1 cellular context compared by ENCODE assay signal in genomic region chr5:177497297-177498012, GRCh38.
TF ChIP-seq lines count a peak whose summit lies in the region.

A gene with protein sequence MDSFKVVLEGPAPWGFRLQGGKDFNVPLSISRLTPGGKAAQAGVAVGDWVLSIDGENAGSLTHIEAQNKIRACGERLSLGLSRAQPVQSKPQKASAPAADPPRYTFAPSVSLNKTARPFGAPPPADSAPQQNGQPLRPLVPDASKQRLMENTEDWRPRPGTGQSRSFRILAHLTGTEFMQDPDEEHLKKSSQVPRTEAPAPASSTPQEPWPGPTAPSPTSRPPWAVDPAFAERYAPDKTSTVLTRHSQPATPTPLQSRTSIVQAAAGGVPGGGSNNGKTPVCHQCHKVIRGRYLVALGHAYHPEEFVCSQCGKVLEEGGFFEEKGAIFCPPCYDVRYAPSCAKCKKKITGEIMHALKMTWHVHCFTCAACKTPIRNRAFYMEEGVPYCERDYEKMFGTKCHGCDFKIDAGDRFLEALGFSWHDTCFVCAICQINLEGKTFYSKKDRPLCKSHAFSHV (minus strand): TSS chr5:177497604. CDS start chr5:177496512, 1,092 bp downstream.

TF ChIP-seq in K562, 482 proteins besides CTCF, POLR2A, EP300 and RAD21 (continued from another document and continues in another):
- TF ChIP-seq, protein P1, sequence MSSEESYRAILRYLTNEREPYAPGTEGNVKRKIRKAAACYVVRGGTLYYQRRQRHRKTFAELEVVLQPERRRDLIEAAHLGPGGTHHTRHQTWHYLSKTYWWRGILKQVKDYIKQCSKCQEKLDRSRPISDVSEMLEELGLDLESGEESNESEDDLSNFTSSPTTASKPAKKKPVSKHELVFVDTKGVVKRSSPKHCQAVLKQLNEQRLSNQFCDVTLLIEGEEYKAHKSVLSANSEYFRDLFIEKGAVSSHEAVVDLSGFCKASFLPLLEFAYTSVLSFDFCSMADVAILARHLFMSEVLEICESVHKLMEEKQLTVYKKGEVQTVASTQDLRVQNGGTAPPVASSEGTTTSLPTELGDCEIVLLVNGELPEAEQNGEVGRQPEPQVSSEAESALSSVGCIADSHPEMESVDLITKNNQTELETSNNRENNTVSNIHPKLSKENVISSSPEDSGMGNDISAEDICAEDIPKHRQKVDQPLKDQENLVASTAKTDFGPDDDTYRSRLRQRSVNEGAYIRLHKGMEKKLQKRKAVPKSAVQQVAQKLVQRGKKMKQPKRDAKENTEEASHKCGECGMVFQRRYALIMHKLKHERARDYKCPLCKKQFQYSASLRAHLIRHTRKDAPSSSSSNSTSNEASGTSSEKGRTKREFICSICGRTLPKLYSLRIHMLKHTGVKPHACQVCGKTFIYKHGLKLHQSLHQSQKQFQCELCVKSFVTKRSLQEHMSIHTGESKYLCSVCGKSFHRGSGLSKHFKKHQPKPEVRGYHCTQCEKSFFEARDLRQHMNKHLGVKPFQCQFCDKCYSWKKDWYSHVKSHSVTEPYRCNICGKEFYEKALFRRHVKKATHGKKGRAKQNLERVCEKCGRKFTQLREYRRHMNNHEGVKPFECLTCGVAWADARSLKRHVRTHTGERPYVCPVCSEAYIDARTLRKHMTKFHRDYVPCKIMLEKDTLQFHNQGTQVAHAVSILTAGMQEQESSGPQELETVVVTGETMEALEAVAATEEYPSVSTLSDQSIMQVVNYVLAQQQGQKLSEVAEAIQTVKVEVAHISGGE (CRISPR knock-in tag; IDR thresholded peaks at IDR 0.05) = peak in 1 of 3 experiments; percentile 53; a peak in 1 of 6 replicates
- no peak for TF ChIP-seq HEY1 (CRISPR knock-in tag; IDR thresholded peaks at IDR 0.05; ENCODE audit: borderline replicate concordance)
- TF ChIP-seq ZNF146 (CRISPR knock-in tag; IDR thresholded peaks at IDR 0.05; ENCODE audit: unreplicated experiment) = no peak
- TF ChIP-seq DPF2 (IDR thresholded peaks at IDR 0.05) = no peak; the same call in 1 of the 2 replicates
- peak; percentile 53 for TF ChIP-seq RBM39 (optimal IDR thresholded peaks at IDR 0.05; ENCODE audit: low read depth, low read length)
- TF ChIP-seq ZBTB43 (CRISPR knock-in tag; IDR thresholded peaks at IDR 0.05) = no peak
- TF ChIP-seq KDM1A (IDR thresholded peaks at IDR 0.05) = peak; percentile 95 to 99
- TF ChIP-seq, protein P2, sequence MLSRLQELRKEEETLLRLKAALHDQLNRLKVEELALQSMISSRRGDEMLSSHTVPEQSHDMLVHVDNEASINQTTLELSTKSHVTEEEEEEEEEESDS (CRISPR knock-in tag; IDR thresholded peaks at IDR 0.05) = no peak
- TF ChIP-seq NFATC3 (IDR thresholded peaks at IDR 0.05) = no peak
- TF ChIP-seq ZNF23 (CRISPR knock-in tag; IDR thresholded peaks at IDR 0.05) = no peak
- TF ChIP-seq ZNF253 (CRISPR knock-in tag; conservative IDR thresholded peaks at IDR 0.05) = no peak
- TF ChIP-seq SAFB (IDR thresholded peaks at IDR 0.05; ENCODE audit: borderline replicate concordance, low read depth, low read length) = no peak
- TF ChIP-seq, protein P3, sequence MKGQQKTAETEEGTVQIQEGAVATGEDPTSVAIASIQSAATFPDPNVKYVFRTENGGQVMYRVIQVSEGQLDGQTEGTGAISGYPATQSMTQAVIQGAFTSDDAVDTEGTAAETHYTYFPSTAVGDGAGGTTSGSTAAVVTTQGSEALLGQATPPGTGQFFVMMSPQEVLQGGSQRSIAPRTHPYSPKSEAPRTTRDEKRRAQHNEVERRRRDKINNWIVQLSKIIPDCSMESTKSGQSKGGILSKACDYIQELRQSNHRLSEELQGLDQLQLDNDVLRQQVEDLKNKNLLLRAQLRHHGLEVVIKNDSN (CRISPR knock-in tag; IDR thresholded peaks at IDR 0.05) = no peak
- TF ChIP-seq EGR1 (conservative IDR thresholded peaks at IDR 0.05) = peak; percentile 96
- no peak for TF ChIP-seq KAT8 (IDR thresholded peaks at IDR 0.05; ENCODE audit: low read depth)
- no peak for TF ChIP-seq EZH2 (IDR thresholded peaks at IDR 0.05; ENCODE audit: borderline replicate concordance, low read depth, low read length)
- no peak for TF ChIP-seq C11orf30 (IDR thresholded peaks at IDR 0.05; ENCODE audit: low read depth)
- TF ChIP-seq ZNF24 (IDR thresholded peaks at IDR 0.05) = peak; percentile 38; the same call in 1 of the 2 replicates
- no peak for TF ChIP-seq ZNF583 (CRISPR knock-in tag; IDR thresholded peaks at IDR 0.05)
- peak; percentile 74 for TF ChIP-seq SMAD1 (IDR thresholded peaks at IDR 0.05; ENCODE audit: low read depth, low read length, partially characterized antibody)
- TF ChIP-seq VEZF1 (CRISPR knock-in tag; IDR thresholded peaks at IDR 0.05) = peak; percentile 75
- TF ChIP-seq, protein P4, sequence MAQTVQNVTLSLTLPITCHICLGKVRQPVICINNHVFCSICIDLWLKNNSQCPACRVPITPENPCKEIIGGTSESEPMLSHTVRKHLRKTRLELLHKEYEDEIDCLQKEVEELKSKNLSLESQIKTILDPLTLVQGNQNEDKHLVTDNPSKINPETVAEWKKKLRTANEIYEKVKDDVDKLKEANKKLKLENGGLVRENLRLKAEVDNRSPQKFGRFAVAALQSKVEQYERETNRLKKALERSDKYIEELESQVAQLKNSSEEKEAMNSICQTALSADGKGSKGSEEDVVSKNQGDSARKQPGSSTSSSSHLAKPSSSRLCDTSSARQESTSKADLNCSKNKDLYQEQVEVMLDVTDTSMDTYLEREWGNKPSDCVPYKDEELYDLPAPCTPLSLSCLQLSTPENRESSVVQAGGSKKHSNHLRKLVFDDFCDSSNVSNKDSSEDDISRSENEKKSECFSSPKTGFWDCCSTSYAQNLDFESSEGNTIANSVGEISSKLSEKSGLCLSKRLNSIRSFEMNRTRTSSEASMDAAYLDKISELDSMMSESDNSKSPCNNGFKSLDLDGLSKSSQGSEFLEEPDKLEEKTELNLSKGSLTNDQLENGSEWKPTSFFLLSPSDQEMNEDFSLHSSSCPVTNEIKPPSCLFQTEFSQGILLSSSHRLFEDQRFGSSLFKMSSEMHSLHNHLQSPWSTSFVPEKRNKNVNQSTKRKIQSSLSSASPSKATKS (CRISPR knock-in tag; IDR thresholded peaks at IDR 0.05) = no peak
- TF ChIP-seq ZMIZ1 (IDR thresholded peaks at IDR 0.05; ENCODE audit: low read depth in 2 of 2, low read length in 2 of 2) = no peak
- no peak for TF ChIP-seq NR2F6 (CRISPR knock-in tag; IDR thresholded peaks at IDR 0.05)
- no peak for TF ChIP-seq ZNF384 (IDR thresholded peaks at IDR 0.05; ENCODE audit: low read depth, low read length)
- peak; percentile 64; the same call in 1 of the 2 replicates for TF ChIP-seq PHF8 (IDR thresholded peaks at IDR 0.05; ENCODE audit: borderline replicate concordance, low read length)
- TF ChIP-seq ZZZ3 (IDR thresholded peaks at IDR 0.05) = no peak
- no peak for TF ChIP-seq SMARCE1 (IDR thresholded peaks at IDR 0.05)
- TF ChIP-seq ARID2 (IDR thresholded peaks at IDR 0.05) = no peak
- TF ChIP-seq MIER1 (IDR thresholded peaks at IDR 0.05; ENCODE audit: low read depth) = no peak
- peak; percentile 70 for TF ChIP-seq TFAP4 (CRISPR knock-in tag; IDR thresholded peaks at IDR 0.05; ENCODE audit: borderline replicate concordance)
- TF ChIP-seq, protein P5, sequence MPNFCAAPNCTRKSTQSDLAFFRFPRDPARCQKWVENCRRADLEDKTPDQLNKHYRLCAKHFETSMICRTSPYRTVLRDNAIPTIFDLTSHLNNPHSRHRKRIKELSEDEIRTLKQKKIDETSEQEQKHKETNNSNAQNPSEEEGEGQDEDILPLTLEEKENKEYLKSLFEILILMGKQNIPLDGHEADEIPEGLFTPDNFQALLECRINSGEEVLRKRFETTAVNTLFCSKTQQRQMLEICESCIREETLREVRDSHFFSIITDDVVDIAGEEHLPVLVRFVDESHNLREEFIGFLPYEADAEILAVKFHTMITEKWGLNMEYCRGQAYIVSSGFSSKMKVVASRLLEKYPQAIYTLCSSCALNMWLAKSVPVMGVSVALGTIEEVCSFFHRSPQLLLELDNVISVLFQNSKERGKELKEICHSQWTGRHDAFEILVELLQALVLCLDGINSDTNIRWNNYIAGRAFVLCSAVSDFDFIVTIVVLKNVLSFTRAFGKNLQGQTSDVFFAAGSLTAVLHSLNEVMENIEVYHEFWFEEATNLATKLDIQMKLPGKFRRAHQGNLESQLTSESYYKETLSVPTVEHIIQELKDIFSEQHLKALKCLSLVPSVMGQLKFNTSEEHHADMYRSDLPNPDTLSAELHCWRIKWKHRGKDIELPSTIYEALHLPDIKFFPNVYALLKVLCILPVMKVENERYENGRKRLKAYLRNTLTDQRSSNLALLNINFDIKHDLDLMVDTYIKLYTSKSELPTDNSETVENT (CRISPR knock-in tag; IDR thresholded peaks at IDR 0.05) = peak; percentile 28
- TF ChIP-seq BRD9 (IDR thresholded peaks at IDR 0.05; ENCODE audit: low read depth, partially characterized antibody) = no peak
- peak; percentile 30; the same call in 1 of the 2 replicates for TF ChIP-seq ZBED1 (IDR thresholded peaks at IDR 0.05)
- no peak for TF ChIP-seq NELFE (IDR thresholded peaks at IDR 0.05; ENCODE audit: insufficient read depth, insufficient read length)
- TF ChIP-seq NFXL1 (CRISPR knock-in tag; IDR thresholded peaks at IDR 0.05) = no peak
- TF ChIP-seq HDAC6 (IDR thresholded peaks at IDR 0.05; ENCODE audit: low read depth, low read length) = 0 out of 2 replicates have a peak, but pooled peaks have one; percentile 74
- no peak for TF ChIP-seq NR2C2 (CRISPR knock-in tag; IDR thresholded peaks at IDR 0.05)
- TF ChIP-seq NR2C2 (tag; IDR thresholded peaks at IDR 0.05) = no peak
- TF ChIP-seq GTF3C2 (IDR thresholded peaks at IDR 0.05; ENCODE audit: borderline replicate concordance, extremely low read depth, insufficient read length) = no peak
- peak; percentile 65 to 96; a peak in 3 of 4 replicates for TF ChIP-seq NONO (IDR thresholded peaks at IDR 0.05; ENCODE audit: low read depth in 2 of 2, low read length in 1 of 2)
- TF ChIP-seq MTF1 (CRISPR knock-in tag; IDR thresholded peaks at IDR 0.05; ENCODE audit: borderline replicate concordance) = no peak
- no peak for TF ChIP-seq ZNF507 (tag; conservative IDR thresholded peaks at IDR 0.05)
- peak; percentile 94 for TF ChIP-seq GTF2E2 (tag; IDR thresholded peaks at IDR 0.05)
